18 cellular contexts compared by ENCODE assay signal in the genomic region with DNA sequence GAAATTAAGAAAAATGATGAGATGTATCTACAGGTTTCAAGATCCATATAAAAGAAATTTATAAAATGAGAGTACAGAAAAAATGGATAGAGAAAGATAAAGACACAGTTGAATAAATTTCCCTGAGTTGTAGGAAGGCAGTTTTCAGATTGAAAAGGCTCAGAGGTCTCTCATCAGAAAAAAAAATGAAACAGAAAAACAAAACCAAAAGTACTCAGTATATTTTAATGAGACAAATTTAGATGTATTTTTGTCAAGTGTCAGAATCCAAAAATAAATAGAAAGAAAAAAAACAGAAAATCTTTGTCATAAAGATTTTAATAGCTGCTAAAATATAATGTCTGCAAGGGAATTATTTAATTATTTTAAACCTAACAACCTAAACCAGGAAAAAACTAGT.
DNase-seq lines count a peak whose midpoint lies in the region; ATAC-seq and TF ChIP-seq lines count a peak whose summit lies in the region.
"Had no signal": no experiment of that assay in that cellular context is flagged by ENCODE, and none has a peak within 500 bp of the region (broad histone marks: within the 10 kb centered on the region; RNA-seq: fewer than 3 reads in every experiment).

No MANE protein-coding gene starts in this region.

- peak; percentile 53 for ATAC-seq in GM18861 (IDR thresholded peaks at IDR 0.05; ENCODE audit: unreplicated experiment)
- peak; percentile 61 for ATAC-seq in GM21447 (IDR thresholded peaks at IDR 0.05; ENCODE audit: unreplicated experiment)
- peak; percentile 72 for ATAC-seq in HG02885 (IDR thresholded peaks at IDR 0.05; ENCODE audit: poor library complexity, unreplicated experiment)
- ATAC-seq: activated T-cell treated with anti-CD3 and anti-CD28 coated beads, Interleukin-2, amount 50 U/mL, for 4 hours; right cardiac atrium had no signal

- peak overlapping the region; percentile 90 for H3K4me2 ChIP-seq in KMS-11

- H3K27me3 ChIP-seq in KMS-11 (ENCODE audit: insufficient read depth, low read depth) = no peaks in the 10 kb centered on the region

- peak overlapping the region; percentile 48 for H3K27ac ChIP-seq in KMS-11
- H3K27ac ChIP-seq: thoracic aorta had no signal

- H4K20me1 ChIP-seq in KMS-11 (ENCODE audit: insufficient read depth) = no peaks in the 10 kb centered on the region

- peak overlapping the region; percentile 8; the same call in 1 of the 2 replicates for H3K9ac ChIP-seq in KMS-11

- H2AFZ ChIP-seq in KMS-11 (ENCODE audit: low read depth) = peak overlapping the region; percentile 48

- H3K79me2 ChIP-seq in KMS-11 (ENCODE audit: insufficient read depth, low read depth) = no peaks in the 10 kb centered on the region

- TF ChIP-seq CTCF in KMS-11 (conservative IDR thresholded peaks at IDR 0.05; ENCODE audit: low read depth, low read length) (no peak), GM10266 (IDR thresholded peaks at IDR 0.05; ENCODE audit: control insufficient read depth, insufficient read depth, low read depth, missing control alignments) (no peak)

- peak overlapping the region; percentile 45 for H3K4me3 ChIP-seq in KMS-11 (IDR thresholded peaks at IDR 0.05; ENCODE audit: insufficient read depth, low read depth, low read length)
- H3K4me3 ChIP-seq: thoracic aorta had no signal

- no peaks in the 10 kb centered on the region for H3K36me3 ChIP-seq in KMS-11 (ENCODE audit: insufficient read depth)
- H3K36me3 ChIP-seq: thoracic aorta had no signal

- peaks cover 22% of the 10 kb centered on the region for H3K4me1 ChIP-seq in KMS-11 (ENCODE audit: low read depth, poor library complexity, severe bottlenecking)

- no peak for DNase-seq in cerebellum (ENCODE audit: low spot score)
- DNase-seq in germinal center (ENCODE audit: low spot score) = no peak
- no peak for DNase-seq in GM10266 (ENCODE audit: extremely low spot score)
- no peak for DNase-seq in HPDE6-E6E7 (ENCODE audit: extremely low spot score)
- DNase-seq: activated CD4-positive, alpha-beta T cell treated with anti-CD3 and anti-CD28 coated beads for 48 hours; activated T-cell treated with anti-CD3 and anti-CD28 coated beads, Interleukin-2, amount 50 U/mL, for 4 hours; AML-193; endodermal cell; foreskin fibroblast; right cardiac atrium; SHP77 treated with DMSO at 0.1 percent for 48 hours; stimulated activated CD4-positive, alpha-beta T cell treated with anti-CD3 and anti-CD28 coated beads, Interleukin-1b, Interleukin-23, amount 100 ng/mL, for 48 hours; T-helper 9 cell had no signal
